ENCODE assay signal across 30 cellular contexts in the genomic region with DNA sequence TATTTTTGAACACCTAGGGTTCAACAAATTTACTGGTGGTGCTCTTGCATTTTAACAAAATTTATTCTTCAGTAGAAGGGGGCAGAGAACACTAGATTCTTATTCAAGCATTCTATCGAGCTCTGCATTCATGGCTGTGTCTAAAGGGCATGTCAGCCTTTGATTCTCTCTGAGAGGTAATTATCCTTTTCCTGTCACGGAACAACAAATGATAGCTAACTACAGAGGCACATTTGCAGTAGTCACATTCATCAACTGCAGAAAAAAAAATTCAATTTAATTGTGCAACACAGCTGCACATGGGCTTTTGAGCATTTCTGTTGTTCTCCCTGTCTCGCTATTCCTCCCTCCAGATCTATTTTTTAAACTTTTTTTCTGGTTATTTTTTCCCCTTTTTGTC. TPM values are rescaled to one million over a fixed set of nuclear protein-coding genes. Genes with fewer than 3 reads are reported as not detected.
DNase-seq lines count a peak whose midpoint lies in the region; ATAC-seq and TF ChIP-seq lines count a peak whose summit lies in the region.
"Had no signal": no experiment of that assay in that cellular context is flagged by ENCODE, and none has a peak within 500 bp of the region (broad histone marks: within the 10 kb centered on the region; RNA-seq: fewer than 3 reads in every experiment).

No MANE protein-coding gene starts in this region.

- no peaks in the 10 kb centered on the region for H3K79me2 ChIP-seq in H9 (ENCODE audit: insufficient read depth, low read length)

- H3K18ac ChIP-seq in H9 (ENCODE audit: insufficient read length, low read depth, low read length): no peak overlapping the region

- H3K36me3 Mint-ChIP-seq in H9 (ENCODE audit: insufficient read depth in 1 of 3, low read depth in 3 of 3): peaks cover 0 to 4% (median 0%) of the 10 kb centered on the region in 3 experiments; a peak in 2 of 7 replicates

- no peaks in the 10 kb centered on the region for H3K36me3 ChIP-seq in mesodermal cell (ENCODE audit: control insufficient read depth, insufficient read depth, low read length)
- H3K36me3 ChIP-seq: adrenal gland, left ventricle myocardium inferior, stomach had no signal

- H3K23me2 ChIP-seq in H9 (ENCODE audit: insufficient read length, low read depth, low read length, poor library complexity, severe bottlenecking): no peaks in the 10 kb centered on the region

- H2AK5ac ChIP-seq in H9 (ENCODE audit: insufficient read length, low read length): no peak overlapping the region

- H3K14ac ChIP-seq in H9 (ENCODE audit: insufficient read depth, low read length): no peak overlapping the region

- H3K27ac ChIP-seq in mesodermal cell (ENCODE audit: low read depth, low read length, severe bottlenecking) (peak overlapping the region; percentile 54), H9 (ENCODE audit: insufficient read length, low read depth, low read length) (no peak overlapping the region)
- H3K27ac ChIP-seq: 22Rv1, adrenal gland, left ventricle myocardium inferior, psoas muscle, stomach had no signal

- H4K20me1 ChIP-seq in H9 (ENCODE audit: control insufficient read depth, insufficient read depth, insufficient read length): no peaks in the 10 kb centered on the region

- H3K4me1 Mint-ChIP-seq in H9: no peaks in the 10 kb centered on the region
- H3K4me1 Mint-ChIP-seq: activated CD4-positive, alpha-beta memory T cell treated with anti-CD3 and anti-CD28 coated beads, Interleukin-2, amount 10 ng/mL, durations not matched to agents 7 days and 5 days; CD14-positive monocyte; central memory CD8-positive, alpha-beta T cell had no signal

- H3K4me1 ChIP-seq in mesodermal cell (ENCODE audit: control insufficient read depth, insufficient read depth, low read length, poor library complexity, severe bottlenecking): peaks cover 6% of the 10 kb centered on the region
- H3K4me1 ChIP-seq in H9 (ENCODE audit: insufficient read depth, low read length): peaks cover 2% of the 10 kb centered on the region; the same call in 1 of the 2 replicates
- H3K4me1 ChIP-seq: adrenal gland, left ventricle myocardium inferior, psoas muscle, stomach had no signal

- H3K4me3 Mint-ChIP-seq in H9: no peak overlapping the region
- H3K4me3 Mint-ChIP-seq: activated CD4-positive, alpha-beta memory T cell treated with anti-CD3 and anti-CD28 coated beads, Interleukin-2, amount 10 ng/mL, durations not matched to agents 7 days and 5 days; activated naive CD4-positive, alpha-beta T cell treated with anti-CD3 and anti-CD28 coated beads for 36 hours; activated T-helper 1 cell treated with anti-CD3 and anti-CD28 coated beads, Interleukin-12 subunit alpha, Interleukin-12 subunit beta, Interleukin-2, Interleukin-4 antibody, amounts not matched to agents 30 ng/mL and 10 ng/mL and 1 ng/mL, durations not matched to agents 14 hours and 24 hours and 36 hours; CD14-positive monocyte; central memory CD8-positive, alpha-beta T cell; dendritic cell treated with granulocyte-macrophage colony-stimulating factor and Interleukin-4, amounts not matched to agents 40 ng/mL and 50 ng/mL, for 4 days had no signal

- H3K4ac ChIP-seq in H9 (ENCODE audit: low read depth, low read length): no peak overlapping the region

- H3K9me3 ChIP-seq in mesodermal cell (ENCODE audit: control insufficient read depth, low read length): no peaks in the 10 kb centered on the region
- H3K9me3 ChIP-seq in H9 (ENCODE audit: control insufficient read depth, low read depth, low read length): no peaks in the 10 kb centered on the region
- H3K9me3 ChIP-seq: adrenal gland, left ventricle myocardium inferior, psoas muscle, stomach had no signal

- 61 to 67% methylated on average over 2 of the region's 3 CpGs for whole genome bisulfite sequencing in mesodermal cell (ENCODE audit: insufficient coverage in 2 of 2), 2 experiments
- WGBS in H9 (ENCODE audit: extremely low coverage, insufficient read length, low lambda C conversion rate): no CpG with 5 or more reads among the region's 3 CpGs

- no peak overlapping the region for H2BK15ac ChIP-seq in H9 (ENCODE audit: low read depth, low read length)

- no peak overlapping the region for H2AFZ ChIP-seq in H9 (ENCODE audit: low read length)

- DNase-seq in NCI-H2107 treated with DMSO at 0.1 percent for 48 hours (lab: John Stamatoyannopoulos, UW; ENCODE audit: unreplicated experiment) (peak; percentile 47), NCI-H2107 (lab: John Stamatoyannopoulos, UW) (no peak), NCI-H1436 (lab: John Stamatoyannopoulos, UW) (peak; percentile 90), NCI-H345 treated with DMSO at 0.1 percent for 48 hours (lab: John Stamatoyannopoulos, UW; ENCODE audit: unreplicated experiment) (peak; percentile 49), NCI-H2171 treated with DMSO at 0.1 percent for 48 hours (lab: John Stamatoyannopoulos, UW) (no peak), H9 (no peak)
- DNase-seq: activated CD4-positive, alpha-beta memory T cell treated with anti-CD3 and anti-CD28 coated beads, Interleukin-2, amount 10 ng/mL, durations not matched to agents 7 days and 5 days; activated CD8-positive, alpha-beta memory T cell treated with anti-CD3 and anti-CD28 coated beads, Interleukin-2, amount 50 U/mL, for 48 hours; activated naive CD4-positive, alpha-beta T cell treated with anti-CD3 and anti-CD28 coated beads for 36 hours; adrenal gland; left ventricle myocardium inferior; mesenchymal stem cell; NCI-H446; psoas muscle; SIG-M5; stimulated activated CD4-positive, alpha-beta T cell treated with anti-CD3 and anti-CD28 coated beads, Interleukin-12 subunit alpha, Interleukin-12 subunit beta, amount 100 ng/mL, for 4 hours; stimulated activated CD4-positive, alpha-beta T cell treated with anti-CD3 and anti-CD28 coated beads, Interleukin-2, amount 100 ng/mL, for 48 hours; stomach; T-helper 9 cell had no signal

- no peak overlapping the region for H4K8ac ChIP-seq in H9 (replicated peaks; ENCODE audit: insufficient read length, low read depth, low read length)

- no peak for ATAC-seq in GM18861 (IDR thresholded peaks at IDR 0.05; ENCODE audit: unreplicated experiment)
- ATAC-seq: esophagus mucosa, K562, psoas muscle, sciatic nerve had no signal

- H4K91ac ChIP-seq in H9 (ENCODE audit: insufficient read length, low read depth, low read length): no peak overlapping the region

- peaks cover 21% of the 10 kb centered on the region for H3K27me3 Mint-ChIP-seq in H9 (ENCODE audit: low read depth)

- H3K79me1 ChIP-seq in H9 (ENCODE audit: insufficient read depth, low read depth, low read length, poor library complexity, severe bottlenecking): no peaks in the 10 kb centered on the region

- H3K9me3 Mint-ChIP-seq in H9: no peaks in the 10 kb centered on the region
- H3K9me3 Mint-ChIP-seq: activated CD4-positive, alpha-beta memory T cell treated with anti-CD3 and anti-CD28 coated beads, Interleukin-2, amount 10 ng/mL, durations not matched to agents 7 days and 5 days; activated naive CD4-positive, alpha-beta T cell treated with anti-CD3 and anti-CD28 coated beads for 36 hours; activated T-helper 1 cell treated with anti-CD3 and anti-CD28 coated beads, Interleukin-12 subunit alpha, Interleukin-12 subunit beta, Interleukin-2, Interleukin-4 antibody, amounts not matched to agents 30 ng/mL and 10 ng/mL and 1 ng/mL, durations not matched to agents 14 hours and 24 hours and 36 hours; central memory CD8-positive, alpha-beta T cell; dendritic cell treated with granulocyte-macrophage colony-stimulating factor and Interleukin-4, amounts not matched to agents 40 ng/mL and 50 ng/mL, for 4 days had no signal

- no peak overlapping the region for H2BK120ac ChIP-seq in H9 (ENCODE audit: low read depth, low read length, poor library complexity, severe bottlenecking)

- TF ChIP-seq CTCF in H9 (conservative IDR thresholded peaks at IDR 0.05): no peak

- H3K4me2 ChIP-seq in H9 (ENCODE audit: insufficient read depth, insufficient read length, low read length): no peak overlapping the region

- H3K27ac Mint-ChIP-seq in H9: no peak overlapping the region
- H3K27ac Mint-ChIP-seq: activated CD4-positive, alpha-beta memory T cell treated with anti-CD3 and anti-CD28 coated beads, Interleukin-2, amount 10 ng/mL, durations not matched to agents 7 days and 5 days; activated naive CD4-positive, alpha-beta T cell treated with anti-CD3 and anti-CD28 coated beads for 36 hours; activated T-helper 1 cell treated with anti-CD3 and anti-CD28 coated beads, Interleukin-12 subunit alpha, Interleukin-12 subunit beta, Interleukin-2, Interleukin-4 antibody, amounts not matched to agents 30 ng/mL and 10 ng/mL and 1 ng/mL, durations not matched to agents 14 hours and 24 hours and 36 hours; CD14-positive monocyte; dendritic cell treated with granulocyte-macrophage colony-stimulating factor and Interleukin-4, amounts not matched to agents 40 ng/mL and 50 ng/mL, for 4 days had no signal

- no peak overlapping the region for H3T11ph ChIP-seq in H9 (ENCODE audit: low read length)

- no peak overlapping the region for H3K9ac ChIP-seq in H9 (ENCODE audit: extremely low read depth, insufficient read length, low read length)

- H3K4me3 ChIP-seq in mesodermal cell (ENCODE audit: extremely low read depth, insufficient read depth, low read length, poor library complexity, severe bottlenecking): no peak overlapping the region
- H3K4me3 ChIP-seq: adrenal gland, K562, left ventricle myocardium inferior, psoas muscle, stomach had no signal

- H4K5ac ChIP-seq in H9 (ENCODE audit: insufficient read length, low read depth, low read length): no peak overlapping the region

- no peak overlapping the region for H2BK20ac ChIP-seq in H9 (ENCODE audit: low read depth, low read length, poor library complexity, severe bottlenecking)

- no peak overlapping the region for H2BK12ac ChIP-seq in H9 (ENCODE audit: insufficient read length, low read depth, low read length)

- no peaks in the 10 kb centered on the region for H3K27me3 ChIP-seq in H9 (ENCODE audit: insufficient read depth, low read length)
- H3K27me3 ChIP-seq: adrenal gland, stomach had no signal

- no peak overlapping the region for H2BK5ac ChIP-seq in H9 (ENCODE audit: insufficient read length, low read length)

- H3K23ac ChIP-seq in H9 (ENCODE audit: insufficient read length, low read depth, low read length): no peak overlapping the region

- no peak overlapping the region for H3K56ac ChIP-seq in H9 (ENCODE audit: insufficient read length, low read depth, low read length)

RNA-seq across cellular contexts. Expression of gene DLX1, which starts 13.0 kb away (rescaled TPM):
- 17.1 TPM for polyA plus RNA-seq in mesodermal cell (2013, experiment 1 of 2)
- 13.8 TPM for polyA plus RNA-seq in mesodermal cell (2013, experiment 2 of 2)
- total RNA-seq in H9 (2021): not detected in 2 replicates
- total RNA-seq: activated naive CD4-positive, alpha-beta T cell treated with anti-CD3 and anti-CD28 coated beads for 36 hours; activated T-helper 1 cell treated with anti-CD3 and anti-CD28 coated beads, Interleukin-12 subunit alpha, Interleukin-12 subunit beta, Interleukin-2, Interleukin-4 antibody, amounts not matched to agents 30 ng/mL and 10 ng/mL and 1 ng/mL, durations not matched to agents 14 hours and 24 hours and 36 hours; esophagus mucosa; fibroblast of villous mesenchyme; left ventricle myocardium inferior had no signal
- polyA plus RNA-seq: CD14-positive monocyte had no signal

RNA-seq across cellular contexts. Expression of gene DLX2, which starts 30.4 kb away (rescaled TPM):
- polyA plus RNA-seq in mesodermal cell (2013, experiment 1 of 2): 18.4 TPM
- 13.4 TPM for polyA plus RNA-seq in mesodermal cell (2013, experiment 2 of 2)
- total RNA-seq in H9 (2021): 0.42 TPM in 1 of 2 replicates, not detected in the other
- total RNA-seq: activated CD4-positive, alpha-beta memory T cell treated with anti-CD3 and anti-CD28 coated beads, Interleukin-2, amount 10 ng/mL, durations not matched to agents 7 days and 5 days; activated naive CD4-positive, alpha-beta T cell treated with anti-CD3 and anti-CD28 coated beads for 36 hours; activated T-helper 1 cell treated with anti-CD3 and anti-CD28 coated beads, Interleukin-12 subunit alpha, Interleukin-12 subunit beta, Interleukin-2, Interleukin-4 antibody, amounts not matched to agents 30 ng/mL and 10 ng/mL and 1 ng/mL, durations not matched to agents 14 hours and 24 hours and 36 hours; esophagus mucosa; left ventricle myocardium inferior; psoas muscle; stomach had no signal
- polyA plus RNA-seq: CD14-positive monocyte, psoas muscle had no signal

Comparison
In these comparisons a context has a peak if more than half of its experiments do, and no peak if none do; other contexts are left out.
1. DNase-seq: peak in NCI-H2107 treated with DMSO at 0.1 percent for 48 hours (single experiment), NCI-H1436 (single experiment) and NCI-H345 treated with DMSO at 0.1 percent for 48 hours (single experiment); none in NCI-H2107 (single experiment), NCI-H2171 treated with DMSO at 0.1 percent for 48 hours (single experiment) and H9 (single experiment).